1 cellular context compared by ENCODE assay signal in genomic region chr19:47226426-47227346, GRCh38.
A peak's percentile ranks its signal among the peaks of the same experiment; 100 is the strongest.
TF ChIP-seq lines count a peak whose summit lies in the region.

No MANE protein-coding gene starts in this region.

TF ChIP-seq in HepG2, 621 proteins besides CTCF, POLR2A, EP300 and RAD21 (continued from another document and continues in another):
- TF ChIP-seq ZNF362 (CRISPR knock-in tag; IDR thresholded peaks at IDR 0.05; ENCODE audit: borderline replicate concordance) (no peak), TCF7L2 (IDR thresholded peaks at IDR 0.05; ENCODE audit: low read depth, low read length) (no peak), ZNF160 (CRISPR knock-in tag; IDR thresholded peaks at IDR 0.05) (no peak; the same call in 1 of the 2 replicates), ZNF451 (CRISPR knock-in tag; IDR thresholded peaks at IDR 0.05) (0 out of 2 replicates have a peak, but pooled peaks have one; percentile 11), TGIF2 (CRISPR knock-in tag; IDR thresholded peaks at IDR 0.05) (peak; percentile 16; the same call in 1 of the 2 replicates), ZNF496 (CRISPR knock-in tag; IDR thresholded peaks at IDR 0.05; ENCODE audit: insufficient replicate concordance) (no peak), CBX5 (CRISPR knock-in tag; IDR thresholded peaks at IDR 0.05; ENCODE audit: borderline replicate concordance) (no peak; the same call in 1 of the 2 replicates), ZNF790 (CRISPR knock-in tag; IDR thresholded peaks at IDR 0.05; ENCODE audit: borderline replicate concordance) (no peak; the same call in 1 of the 2 replicates), TEAD3 (CRISPR knock-in tag; optimal IDR thresholded peaks at IDR 0.05; ENCODE audit: borderline replicate concordance) (no peak), RBAK (CRISPR knock-in tag; IDR thresholded peaks at IDR 0.05) (no peak), FOXA3 (CRISPR knock-in tag; IDR thresholded peaks at IDR 0.05) (0 out of 2 replicates have a peak, but pooled peaks have one; percentile 8), ZNF839 (CRISPR knock-in tag; IDR thresholded peaks at IDR 0.05; ENCODE audit: borderline replicate concordance) (0 out of 2 replicates have a peak, but pooled peaks have one; percentile 16), SMAD3 (CRISPR knock-in tag; IDR thresholded peaks at IDR 0.05) (peak; percentile 23; the same call in 1 of the 2 replicates), GMEB2 (CRISPR knock-in tag; IDR thresholded peaks at IDR 0.05; ENCODE audit: low read depth) (no peak), TAF15 (IDR thresholded peaks at IDR 0.05; ENCODE audit: low read depth, low read length, poor library complexity, severe bottlenecking) (no peak), POGZ (CRISPR knock-in tag; IDR thresholded peaks at IDR 0.05) (0 out of 2 replicates have a peak, but pooled peaks have one; percentile 13), ZNF703 (CRISPR knock-in tag; IDR thresholded peaks at IDR 0.05; ENCODE audit: borderline replicate concordance) (no peak), MIER3 (CRISPR knock-in tag; IDR thresholded peaks at IDR 0.05; ENCODE audit: borderline replicate concordance) (no peak), GABPB1 (CRISPR knock-in tag; IDR thresholded peaks at IDR 0.05) (peak; percentile 75), HNF4G (IDR thresholded peaks at IDR 0.05; ENCODE audit: borderline replicate concordance, low read depth, low read length) (no peak), HNF4G (CRISPR knock-in tag; IDR thresholded peaks at IDR 0.05; ENCODE audit: borderline replicate concordance, low read depth) (no peak; the same call in 1 of the 2 replicates), IKZF4 (CRISPR knock-in tag; IDR thresholded peaks at IDR 0.05; ENCODE audit: borderline replicate concordance, low read depth, not compliant biosample characterization) (no peak), ZNF333 (CRISPR knock-in tag; IDR thresholded peaks at IDR 0.05; ENCODE audit: borderline replicate concordance) (0 out of 2 replicates have a peak, but pooled peaks have one; percentile 58), ZNF441 (CRISPR knock-in tag; IDR thresholded peaks at IDR 0.05; ENCODE audit: borderline replicate concordance) (no peak), PCBP1 (IDR thresholded peaks at IDR 0.05; ENCODE audit: borderline replicate concordance, low read depth, low read length) (no peak; the same call in 1 of the 2 replicates), SETDB1 (CRISPR knock-in tag; IDR thresholded peaks at IDR 0.05; ENCODE audit: borderline replicate concordance) (no peak), IKZF5 (CRISPR knock-in tag; IDR thresholded peaks at IDR 0.05) (peak; percentile 54), ZNF24 (IDR thresholded peaks at IDR 0.05) (no peak), HNF4A (CRISPR knock-in tag; IDR thresholded peaks at IDR 0.05) (no peak), ZNF121 (CRISPR knock-in tag; IDR thresholded peaks at IDR 0.05) (no peak), ZNF530 (CRISPR knock-in tag; IDR thresholded peaks at IDR 0.05; ENCODE audit: low read depth) (no peak), ZSCAN21 (CRISPR knock-in tag; IDR thresholded peaks at IDR 0.05; ENCODE audit: borderline replicate concordance) (0 out of 2 replicates have a peak, but pooled peaks have one; percentile 26), RFXANK (CRISPR knock-in tag; IDR thresholded peaks at IDR 0.05) (no peak), NR2C2 (CRISPR knock-in tag; IDR thresholded peaks at IDR 0.05; ENCODE audit: borderline replicate concordance) (no peak), NFKB2 (CRISPR knock-in tag; IDR thresholded peaks at IDR 0.05; ENCODE audit: borderline replicate concordance) (0 out of 2 replicates have a peak, but pooled peaks have one; percentile 19), EHMT2 (IDR thresholded peaks at IDR 0.05; ENCODE audit: borderline replicate concordance, low read depth, low read length) (no peak), HDAC6 (IDR thresholded peaks at IDR 0.05; ENCODE audit: low read depth, low read length) (no peak), ZNF138 (CRISPR knock-in tag; IDR thresholded peaks at IDR 0.05; ENCODE audit: low read depth) (no peak), TOPORS (CRISPR knock-in tag; IDR thresholded peaks at IDR 0.05) (no peak), AGO1 (IDR thresholded peaks at IDR 0.05; ENCODE audit: low read depth, low read length, poor library complexity, severe bottlenecking) (peak; percentile 89), ZNF235 (CRISPR knock-in tag; IDR thresholded peaks at IDR 0.05; ENCODE audit: borderline replicate concordance) (peak; percentile 80; the same call in 1 of the 2 replicates)
- TF ChIP-seq, protein P1, sequence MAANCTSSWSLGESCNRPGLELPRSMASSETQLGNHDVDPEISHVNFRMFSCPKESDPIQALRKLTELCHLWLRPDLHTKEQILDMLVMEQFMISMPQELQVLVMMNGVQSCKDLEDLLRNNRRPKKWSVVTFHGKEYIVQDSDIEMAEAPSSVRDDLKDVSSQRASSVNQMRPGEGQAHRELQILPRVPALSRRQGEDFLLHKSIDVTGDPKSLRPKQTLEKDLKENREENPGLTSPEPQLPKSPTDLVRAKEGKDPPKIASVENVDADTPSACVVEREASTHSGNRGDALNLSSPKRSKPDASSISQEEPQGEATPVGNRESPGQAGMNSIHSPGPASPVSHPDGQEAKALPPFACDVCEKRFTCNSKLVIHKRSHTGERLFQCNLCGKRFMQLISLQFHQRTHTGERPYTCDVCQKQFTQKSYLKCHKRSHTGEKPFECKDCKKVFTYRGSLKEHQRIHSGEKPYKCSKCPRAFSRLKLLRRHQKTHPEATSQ (CRISPR knock-in tag; IDR thresholded peaks at IDR 0.05; ENCODE audit: borderline replicate concordance) = no peak
- TF ChIP-seq, protein P2, sequence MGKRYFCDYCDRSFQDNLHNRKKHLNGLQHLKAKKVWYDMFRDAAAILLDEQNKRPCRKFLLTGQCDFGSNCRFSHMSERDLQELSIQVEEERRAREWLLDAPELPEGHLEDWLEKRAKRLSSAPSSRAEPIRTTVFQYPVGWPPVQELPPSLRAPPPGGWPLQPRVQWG (CRISPR knock-in tag; IDR thresholded peaks at IDR 0.05; ENCODE audit: borderline replicate concordance, low read depth) = no peak
- TF ChIP-seq, protein P3, sequence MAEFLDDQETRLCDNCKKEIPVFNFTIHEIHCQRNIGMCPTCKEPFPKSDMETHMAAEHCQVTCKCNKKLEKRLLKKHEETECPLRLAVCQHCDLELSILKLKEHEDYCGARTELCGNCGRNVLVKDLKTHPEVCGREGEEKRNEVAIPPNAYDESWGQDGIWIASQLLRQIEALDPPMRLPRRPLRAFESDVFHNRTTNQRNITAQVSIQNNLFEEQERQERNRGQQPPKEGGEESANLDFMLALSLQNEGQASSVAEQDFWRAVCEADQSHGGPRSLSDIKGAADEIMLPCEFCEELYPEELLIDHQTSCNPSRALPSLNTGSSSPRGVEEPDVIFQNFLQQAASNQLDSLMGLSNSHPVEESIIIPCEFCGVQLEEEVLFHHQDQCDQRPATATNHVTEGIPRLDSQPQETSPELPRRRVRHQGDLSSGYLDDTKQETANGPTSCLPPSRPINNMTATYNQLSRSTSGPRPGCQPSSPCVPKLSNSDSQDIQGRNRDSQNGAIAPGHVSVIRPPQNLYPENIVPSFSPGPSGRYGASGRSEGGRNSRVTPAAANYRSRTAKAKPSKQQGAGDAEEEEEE (CRISPR knock-in tag; IDR thresholded peaks at IDR 0.05; ENCODE audit: borderline replicate concordance) = no peak
- TF ChIP-seq, protein P4, sequence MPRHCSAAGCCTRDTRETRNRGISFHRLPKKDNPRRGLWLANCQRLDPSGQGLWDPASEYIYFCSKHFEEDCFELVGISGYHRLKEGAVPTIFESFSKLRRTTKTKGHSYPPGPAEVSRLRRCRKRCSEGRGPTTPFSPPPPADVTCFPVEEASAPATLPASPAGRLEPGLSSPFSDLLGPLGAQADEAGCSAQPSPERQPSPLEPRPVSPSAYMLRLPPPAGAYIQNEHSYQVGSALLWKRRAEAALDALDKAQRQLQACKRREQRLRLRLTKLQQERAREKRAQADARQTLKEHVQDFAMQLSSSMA (CRISPR knock-in tag; IDR thresholded peaks at IDR 0.05) = no peak
- TF ChIP-seq, protein P5, sequence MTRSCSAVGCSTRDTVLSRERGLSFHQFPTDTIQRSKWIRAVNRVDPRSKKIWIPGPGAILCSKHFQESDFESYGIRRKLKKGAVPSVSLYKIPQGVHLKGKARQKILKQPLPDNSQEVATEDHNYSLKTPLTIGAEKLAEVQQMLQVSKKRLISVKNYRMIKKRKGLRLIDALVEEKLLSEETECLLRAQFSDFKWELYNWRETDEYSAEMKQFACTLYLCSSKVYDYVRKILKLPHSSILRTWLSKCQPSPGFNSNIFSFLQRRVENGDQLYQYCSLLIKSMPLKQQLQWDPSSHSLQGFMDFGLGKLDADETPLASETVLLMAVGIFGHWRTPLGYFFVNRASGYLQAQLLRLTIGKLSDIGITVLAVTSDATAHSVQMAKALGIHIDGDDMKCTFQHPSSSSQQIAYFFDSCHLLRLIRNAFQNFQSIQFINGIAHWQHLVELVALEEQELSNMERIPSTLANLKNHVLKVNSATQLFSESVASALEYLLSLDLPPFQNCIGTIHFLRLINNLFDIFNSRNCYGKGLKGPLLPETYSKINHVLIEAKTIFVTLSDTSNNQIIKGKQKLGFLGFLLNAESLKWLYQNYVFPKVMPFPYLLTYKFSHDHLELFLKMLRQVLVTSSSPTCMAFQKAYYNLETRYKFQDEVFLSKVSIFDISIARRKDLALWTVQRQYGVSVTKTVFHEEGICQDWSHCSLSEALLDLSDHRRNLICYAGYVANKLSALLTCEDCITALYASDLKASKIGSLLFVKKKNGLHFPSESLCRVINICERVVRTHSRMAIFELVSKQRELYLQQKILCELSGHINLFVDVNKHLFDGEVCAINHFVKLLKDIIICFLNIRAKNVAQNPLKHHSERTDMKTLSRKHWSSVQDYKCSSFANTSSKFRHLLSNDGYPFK (CRISPR knock-in tag; IDR thresholded peaks at IDR 0.05; ENCODE audit: borderline replicate concordance) = peak; percentile 44; the same call in 1 of the 2 replicates
- TF ChIP-seq, protein P6, sequence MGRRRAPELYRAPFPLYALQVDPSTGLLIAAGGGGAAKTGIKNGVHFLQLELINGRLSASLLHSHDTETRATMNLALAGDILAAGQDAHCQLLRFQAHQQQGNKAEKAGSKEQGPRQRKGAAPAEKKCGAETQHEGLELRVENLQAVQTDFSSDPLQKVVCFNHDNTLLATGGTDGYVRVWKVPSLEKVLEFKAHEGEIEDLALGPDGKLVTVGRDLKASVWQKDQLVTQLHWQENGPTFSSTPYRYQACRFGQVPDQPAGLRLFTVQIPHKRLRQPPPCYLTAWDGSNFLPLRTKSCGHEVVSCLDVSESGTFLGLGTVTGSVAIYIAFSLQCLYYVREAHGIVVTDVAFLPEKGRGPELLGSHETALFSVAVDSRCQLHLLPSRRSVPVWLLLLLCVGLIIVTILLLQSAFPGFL (CRISPR knock-in tag; IDR thresholded peaks at IDR 0.05) = no peak
- TF ChIP-seq, protein P7, sequence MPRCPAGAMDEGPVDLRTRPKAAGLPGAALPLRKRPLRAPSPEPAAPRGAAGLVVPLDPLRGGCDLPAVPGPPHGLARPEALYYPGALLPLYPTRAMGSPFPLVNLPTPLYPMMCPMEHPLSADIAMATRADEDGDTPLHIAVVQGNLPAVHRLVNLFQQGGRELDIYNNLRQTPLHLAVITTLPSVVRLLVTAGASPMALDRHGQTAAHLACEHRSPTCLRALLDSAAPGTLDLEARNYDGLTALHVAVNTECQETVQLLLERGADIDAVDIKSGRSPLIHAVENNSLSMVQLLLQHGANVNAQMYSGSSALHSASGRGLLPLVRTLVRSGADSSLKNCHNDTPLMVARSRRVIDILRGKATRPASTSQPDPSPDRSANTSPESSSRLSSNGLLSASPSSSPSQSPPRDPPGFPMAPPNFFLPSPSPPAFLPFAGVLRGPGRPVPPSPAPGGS (CRISPR knock-in tag; IDR thresholded peaks at IDR 0.05) = peak; percentile 8; the same call in 1 of the 2 replicates
